ENCODE assay signal across 11 cellular contexts in genomic region chr6:53301801-53302537, GRCh38. TPM values are rescaled to one million over a fixed set of nuclear protein-coding genes. Genes with fewer than 3 reads are reported as not detected.
A peak's percentile ranks its signal among the peaks of the same experiment; 100 is the strongest.
DNase-seq lines count a peak whose midpoint lies in the region; ATAC-seq and TF ChIP-seq lines count a peak whose summit lies in the region.
"Had no signal": no experiment of that assay in that cellular context is flagged by ENCODE, and none has a peak within 500 bp of the region (broad histone marks: within the 10 kb centered on the region; RNA-seq: fewer than 3 reads in every experiment).

No MANE protein-coding gene starts in this region.

- peaks cover 25% of the 10 kb centered on the region for H3K36me3 Mint-ChIP-seq in activated CD4-positive, alpha-beta memory T cell treated with anti-CD3 and anti-CD28 coated beads, Interleukin-2, amount 10 ng/mL, durations not matched to agents 7 days and 5 days (ENCODE audit: low read depth)

- H3K9me3 Mint-ChIP-seq in activated CD4-positive, alpha-beta memory T cell treated with anti-CD3 and anti-CD28 coated beads, Interleukin-2, amount 10 ng/mL, durations not matched to agents 7 days and 5 days: no peaks in the 10 kb centered on the region

- DNase-seq in Jurkat, Clone E6-1 (ENCODE audit: low read depth, low spot score): peak; percentile 62
- DNase-seq in activated CD4-positive, alpha-beta memory T cell treated with anti-CD3 and anti-CD28 coated beads, Interleukin-2, amount 10 ng/mL, durations not matched to agents 7 days and 5 days: no peak
- DNase-seq in glomerular visceral epithelial cell (ENCODE audit: extremely low spot score) (peak; percentile 17), NCI-H446 treated with DMSO at 0.1 percent for 48 hours (lab: John Stamatoyannopoulos, UW) (no peak)
- DNase-seq: cortex of kidney; NCI-H146; stimulated activated naive CD4-positive, alpha-beta T cell treated with Interleukin-2 at 50 U/mL for 16 hours had no signal

- no peaks in the 10 kb centered on the region for H3K27me3 Mint-ChIP-seq in activated CD4-positive, alpha-beta memory T cell treated with anti-CD3 and anti-CD28 coated beads, Interleukin-2, amount 10 ng/mL, durations not matched to agents 7 days and 5 days

- CTCF ChIA-PET in activated CD4-positive, alpha-beta memory T cell treated with anti-CD3 and anti-CD28 coated beads, Interleukin-2, amount 10 ng/mL, durations not matched to agents 7 days and 5 days (lab: Charles Lee): interaction anchor here (1.4 to 1.6 kb wide), 3 partner anchors 11 to 47 kb away, joined by 3 to 5 read pairs (median 4); partner anchors contain the start of gene ELOVL5

- no peak for ATAC-seq in GM18870 (IDR thresholded peaks at IDR 0.05; ENCODE audit: unreplicated experiment)
- ATAC-seq in GM18505 (IDR thresholded peaks at IDR 0.05; ENCODE audit: unreplicated experiment): no peak

- no peak for TF ChIP-seq POLR2A in GM18505 (IDR thresholded peaks at IDR 0.05; ENCODE audit: borderline replicate concordance, extremely low read depth, insufficient read depth, insufficient read length)

- peak overlapping the region; percentile 78 for H3K27ac Mint-ChIP-seq in activated CD4-positive, alpha-beta memory T cell treated with anti-CD3 and anti-CD28 coated beads, Interleukin-2, amount 10 ng/mL, durations not matched to agents 7 days and 5 days

- peak overlapping the region; percentile 35 for H3K4me3 Mint-ChIP-seq in activated CD4-positive, alpha-beta memory T cell treated with anti-CD3 and anti-CD28 coated beads, Interleukin-2, amount 10 ng/mL, durations not matched to agents 7 days and 5 days
- H3K4me3 Mint-ChIP-seq: neural progenitor cell had no signal

- H3K4me3 ChIP-seq in Jurkat, Clone E6-1 (ENCODE audit: low read length): peak overlapping the region; percentile 29
- H3K4me3 ChIP-seq in skin epidermis: no peak overlapping the region
- H3K4me3 ChIP-seq: neural progenitor cell had no signal

- H3K4me1 Mint-ChIP-seq in activated CD4-positive, alpha-beta memory T cell treated with anti-CD3 and anti-CD28 coated beads, Interleukin-2, amount 10 ng/mL, durations not matched to agents 7 days and 5 days: peaks cover 76% of the 10 kb centered on the region

- POLR2A ChIA-PET in activated CD4-positive, alpha-beta memory T cell treated with anti-CD3 and anti-CD28 coated beads, Interleukin-2, amount 10 ng/mL, durations not matched to agents 7 days and 5 days (lab: Charles Lee): interaction anchor here (0.9 to 5.0 kb wide), 13 partner anchors 9 to 1017 kb away, joined by 3 to 46 read pairs (median 7); partner anchors contain the start of gene ELOVL5

- peak overlapping the region in 15 of 21 experiments; percentile 1 to 84 (median 43) for H3K27ac ChIP-seq in skin epidermis
- H3K27ac ChIP-seq: neural progenitor cell had no signal

RNA-seq across cellular contexts. Expression of gene ELOVL5, which starts 46.8 kb away (rescaled TPM):
- 363 TPM for polyA plus RNA-seq in Jurkat, Clone E6-1 (2012; ENCODE audit: insufficient read depth, insufficient read length)
- total RNA-seq in activated CD4-positive, alpha-beta memory T cell treated with anti-CD3 and anti-CD28 coated beads, Interleukin-2, amount 10 ng/mL, durations not matched to agents 7 days and 5 days: 100 to 1,000 TPM; 157 to 162 TPM

Comparison
In these comparisons a context has a peak if more than half of its experiments do, and no peak if none do; other contexts are left out.
1. DNase-seq: peak in Jurkat, Clone E6-1 (single experiment) and glomerular visceral epithelial cell (single experiment); none in activated CD4-positive, alpha-beta memory T cell treated with anti-CD3 and anti-CD28 coated beads, Interleukin-2, amount 10 ng/mL, durations not matched to agents 7 days and 5 days (single experiment) and NCI-H446 treated with DMSO at 0.1 percent for 48 hours (single experiment).